Comparison of ENCODE assay signal across 1 cellular context in the genomic region with DNA sequence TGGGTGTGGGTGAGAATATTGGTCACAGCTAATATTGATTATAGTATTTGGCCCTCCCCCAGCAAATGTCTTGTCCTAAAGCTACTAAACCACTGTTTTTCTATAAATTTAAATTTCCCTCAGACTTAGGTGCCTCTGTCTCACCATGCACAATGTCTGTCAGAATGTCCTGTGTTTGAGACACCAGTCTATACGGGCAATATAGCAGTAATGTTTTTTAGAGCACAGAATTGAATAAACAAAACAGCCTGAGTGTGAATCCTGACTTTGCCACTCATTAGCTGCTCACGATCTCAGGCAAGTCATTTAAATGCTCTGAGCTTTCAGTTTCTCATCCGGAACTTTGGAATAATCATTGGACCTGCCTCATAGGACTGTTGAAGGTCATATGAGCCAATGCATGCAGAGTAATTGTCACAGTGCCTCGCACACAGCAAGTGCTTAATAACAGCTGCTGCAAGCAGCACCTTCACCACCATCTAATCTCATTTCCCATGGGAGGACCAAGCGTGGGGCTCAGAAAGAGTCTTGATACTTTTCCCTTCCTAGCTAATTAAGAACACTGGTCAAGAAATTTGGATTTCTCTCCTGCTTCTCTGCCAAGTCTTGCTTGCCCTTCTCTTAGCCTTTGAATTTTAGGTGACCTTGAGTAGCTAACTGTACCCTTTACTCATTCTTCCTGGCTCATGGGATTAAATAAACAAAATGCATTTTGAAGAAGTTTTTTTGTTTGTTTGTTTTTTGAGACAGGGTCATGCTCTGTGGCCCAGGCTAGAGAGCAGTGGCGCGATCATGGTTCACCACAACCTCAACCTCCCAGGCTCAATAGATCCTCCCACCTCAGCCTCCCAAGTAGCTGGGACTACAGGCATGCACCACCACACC.
A peak's percentile ranks its signal among the peaks of the same experiment; 100 is the strongest.
TF ChIP-seq lines count a peak whose summit lies in the region.

No MANE protein-coding gene starts in this region.

TF ChIP-seq in HepG2, 621 proteins besides CTCF, POLR2A, EP300 and RAD21 (continued from another document and continues in another):
- TF ChIP-seq, protein P1, sequence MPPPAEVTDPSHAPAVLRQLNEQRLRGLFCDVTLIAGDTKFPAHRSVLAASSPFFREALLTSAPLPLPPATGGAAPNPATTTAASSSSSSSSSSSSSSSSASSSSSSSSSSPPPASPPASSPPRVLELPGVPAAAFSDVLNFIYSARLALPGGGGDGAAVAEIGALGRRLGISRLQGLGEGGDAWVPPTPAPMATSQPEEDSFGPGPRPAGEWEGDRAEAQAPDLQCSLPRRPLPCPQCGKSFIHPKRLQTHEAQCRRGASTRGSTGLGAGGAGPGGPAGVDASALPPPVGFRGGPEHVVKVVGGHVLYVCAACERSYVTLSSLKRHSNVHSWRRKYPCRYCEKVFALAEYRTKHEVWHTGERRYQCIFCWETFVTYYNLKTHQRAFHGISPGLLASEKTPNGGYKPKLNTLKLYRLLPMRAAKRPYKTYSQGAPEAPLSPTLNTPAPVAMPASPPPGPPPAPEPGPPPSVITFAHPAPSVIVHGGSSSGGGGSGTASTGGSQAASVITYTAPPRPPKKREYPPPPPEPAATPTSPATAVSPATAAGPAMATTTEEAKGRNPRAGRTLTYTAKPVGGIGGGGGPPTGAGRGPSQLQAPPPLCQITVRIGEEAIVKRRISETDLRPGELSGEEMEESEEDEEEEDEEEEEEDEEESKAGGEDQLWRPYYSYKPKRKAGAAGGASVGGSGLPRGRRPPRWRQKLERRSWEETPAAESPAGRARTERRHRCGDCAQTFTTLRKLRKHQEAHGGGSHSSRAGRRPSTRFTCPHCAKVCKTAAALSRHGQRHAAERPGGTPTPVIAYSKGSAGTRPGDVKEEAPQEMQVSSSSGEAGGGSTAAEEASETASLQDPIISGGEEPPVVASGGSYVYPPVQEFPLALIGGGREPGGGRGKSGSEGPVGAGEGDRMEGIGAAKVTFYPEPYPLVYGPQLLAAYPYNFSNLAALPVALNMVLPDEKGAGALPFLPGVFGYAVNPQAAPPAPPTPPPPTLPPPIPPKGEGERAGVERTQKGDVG (CRISPR knock-in tag; IDR thresholded peaks at IDR 0.05; ENCODE audit: borderline replicate concordance), result peak; percentile 55; the same call in 1 of the 2 replicates
- TF ChIP-seq POGZ (CRISPR knock-in tag; IDR thresholded peaks at IDR 0.05) (0 out of 2 replicates have a peak, but pooled peaks have one; percentile 30), RFXANK (CRISPR knock-in tag; IDR thresholded peaks at IDR 0.05) (no peak), ZC3H13 (CRISPR knock-in tag; IDR thresholded peaks at IDR 0.05) (0 out of 2 replicates have a peak, but pooled peaks have one; percentile 37), ZNF24 (IDR thresholded peaks at IDR 0.05) (0 out of 2 replicates have a peak, but pooled peaks have one; percentile 18), HNF4A (CRISPR knock-in tag; IDR thresholded peaks at IDR 0.05) (peak; percentile 77), KLF12 (CRISPR knock-in tag; IDR thresholded peaks at IDR 0.05; ENCODE audit: borderline replicate concordance) (no peak), RCOR2 (CRISPR knock-in tag; IDR thresholded peaks at IDR 0.05) (peak; percentile 38; the same call in 1 of the 2 replicates), SIN3A (IDR thresholded peaks at IDR 0.05; ENCODE audit: borderline replicate concordance, low read depth, low read length) (0 out of 2 replicates have a peak, but pooled peaks have one; percentile 30), GATAD2A (CRISPR knock-in tag; IDR thresholded peaks at IDR 0.05) (peak; percentile 64; the same call in 1 of the 2 replicates), THRA (CRISPR knock-in tag; IDR thresholded peaks at IDR 0.05; ENCODE audit: borderline replicate concordance) (0 out of 2 replicates have a peak, but pooled peaks have one; percentile 27), PRDM10 (CRISPR knock-in tag; IDR thresholded peaks at IDR 0.05; ENCODE audit: low read depth) (no peak), ZFX (CRISPR knock-in tag; IDR thresholded peaks at IDR 0.05; ENCODE audit: low read depth) (peak; percentile 13; the same call in 1 of the 2 replicates), ASH2L (IDR thresholded peaks at IDR 0.05; ENCODE audit: insufficient read length, low read depth, low read length) (peak; percentile 50), MBD4 (IDR thresholded peaks at IDR 0.05; ENCODE audit: borderline replicate concordance, low read length) (peak; percentile 73), ZFP36L2 (CRISPR knock-in tag; IDR thresholded peaks at IDR 0.05) (no peak), SALL1 (CRISPR knock-in tag; IDR thresholded peaks at IDR 0.05) (peak; percentile 56), ZNF3 (CRISPR knock-in tag; IDR thresholded peaks at IDR 0.05) (peak; percentile 86), ZNF850 (CRISPR knock-in tag; conservative IDR thresholded peaks at IDR 0.05) (no peak), ZNF256 (CRISPR knock-in tag; conservative IDR thresholded peaks at IDR 0.05) (peak; percentile 90), HOXA5 (CRISPR knock-in tag; IDR thresholded peaks at IDR 0.05) (peak; percentile 48; the same call in 1 of the 2 replicates), SMAD9 (CRISPR knock-in tag; IDR thresholded peaks at IDR 0.05) (no peak), HHEX (CRISPR knock-in tag; IDR thresholded peaks at IDR 0.05) (no peak), KLF6 (CRISPR knock-in tag; IDR thresholded peaks at IDR 0.05) (0 out of 2 replicates have a peak, but pooled peaks have one; percentile 63), SOX6 (IDR thresholded peaks at IDR 0.05) (no peak), SOX6 (CRISPR knock-in tag; IDR thresholded peaks at IDR 0.05) (peak; percentile 50; the same call in 1 of the 2 replicates), ZNF616 (CRISPR knock-in tag; IDR thresholded peaks at IDR 0.05; ENCODE audit: low read depth) (no peak)
- TF ChIP-seq, protein P2, sequence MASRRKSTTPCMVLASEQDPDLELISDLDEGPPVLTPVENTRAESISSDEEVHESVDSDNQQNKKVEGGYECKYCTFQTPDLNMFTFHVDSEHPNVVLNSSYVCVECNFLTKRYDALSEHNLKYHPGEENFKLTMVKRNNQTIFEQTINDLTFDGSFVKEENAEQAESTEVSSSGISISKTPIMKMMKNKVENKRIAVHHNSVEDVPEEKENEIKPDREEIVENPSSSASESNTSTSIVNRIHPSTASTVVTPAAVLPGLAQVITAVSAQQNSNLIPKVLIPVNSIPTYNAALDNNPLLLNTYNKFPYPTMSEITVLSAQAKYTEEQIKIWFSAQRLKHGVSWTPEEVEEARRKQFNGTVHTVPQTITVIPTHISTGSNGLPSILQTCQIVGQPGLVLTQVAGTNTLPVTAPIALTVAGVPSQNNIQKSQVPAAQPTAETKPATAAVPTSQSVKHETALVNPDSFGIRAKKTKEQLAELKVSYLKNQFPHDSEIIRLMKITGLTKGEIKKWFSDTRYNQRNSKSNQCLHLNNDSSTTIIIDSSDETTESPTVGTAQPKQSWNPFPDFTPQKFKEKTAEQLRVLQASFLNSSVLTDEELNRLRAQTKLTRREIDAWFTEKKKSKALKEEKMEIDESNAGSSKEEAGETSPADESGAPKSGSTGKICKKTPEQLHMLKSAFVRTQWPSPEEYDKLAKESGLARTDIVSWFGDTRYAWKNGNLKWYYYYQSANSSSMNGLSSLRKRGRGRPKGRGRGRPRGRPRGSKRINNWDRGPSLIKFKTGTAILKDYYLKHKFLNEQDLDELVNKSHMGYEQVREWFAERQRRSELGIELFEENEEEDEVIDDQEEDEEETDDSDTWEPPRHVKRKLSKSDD (CRISPR knock-in tag; IDR thresholded peaks at IDR 0.05; ENCODE audit: low read depth), result 0 out of 2 replicates have a peak, but pooled peaks have one; percentile 45
- TF ChIP-seq, protein P3, sequence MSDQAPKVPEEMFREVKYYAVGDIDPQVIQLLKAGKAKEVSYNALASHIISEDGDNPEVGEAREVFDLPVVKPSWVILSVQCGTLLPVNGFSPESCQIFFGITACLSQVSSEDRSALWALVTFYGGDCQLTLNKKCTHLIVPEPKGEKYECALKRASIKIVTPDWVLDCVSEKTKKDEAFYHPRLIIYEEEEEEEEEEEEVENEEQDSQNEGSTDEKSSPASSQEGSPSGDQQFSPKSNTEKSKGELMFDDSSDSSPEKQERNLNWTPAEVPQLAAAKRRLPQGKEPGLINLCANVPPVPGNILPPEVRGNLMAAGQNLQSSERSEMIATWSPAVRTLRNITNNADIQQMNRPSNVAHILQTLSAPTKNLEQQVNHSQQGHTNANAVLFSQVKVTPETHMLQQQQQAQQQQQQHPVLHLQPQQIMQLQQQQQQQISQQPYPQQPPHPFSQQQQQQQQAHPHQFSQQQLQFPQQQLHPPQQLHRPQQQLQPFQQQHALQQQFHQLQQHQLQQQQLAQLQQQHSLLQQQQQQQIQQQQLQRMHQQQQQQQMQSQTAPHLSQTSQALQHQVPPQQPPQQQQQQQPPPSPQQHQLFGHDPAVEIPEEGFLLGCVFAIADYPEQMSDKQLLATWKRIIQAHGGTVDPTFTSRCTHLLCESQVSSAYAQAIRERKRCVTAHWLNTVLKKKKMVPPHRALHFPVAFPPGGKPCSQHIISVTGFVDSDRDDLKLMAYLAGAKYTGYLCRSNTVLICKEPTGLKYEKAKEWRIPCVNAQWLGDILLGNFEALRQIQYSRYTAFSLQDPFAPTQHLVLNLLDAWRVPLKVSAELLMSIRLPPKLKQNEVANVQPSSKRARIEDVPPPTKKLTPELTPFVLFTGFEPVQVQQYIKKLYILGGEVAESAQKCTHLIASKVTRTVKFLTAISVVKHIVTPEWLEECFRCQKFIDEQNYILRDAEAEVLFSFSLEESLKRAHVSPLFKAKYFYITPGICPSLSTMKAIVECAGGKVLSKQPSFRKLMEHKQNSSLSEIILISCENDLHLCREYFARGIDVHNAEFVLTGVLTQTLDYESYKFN (CRISPR knock-in tag; conservative IDR thresholded peaks at IDR 0.05), result peak; percentile 29; the same call in 1 of the 2 replicates
- TF ChIP-seq, protein P4, sequence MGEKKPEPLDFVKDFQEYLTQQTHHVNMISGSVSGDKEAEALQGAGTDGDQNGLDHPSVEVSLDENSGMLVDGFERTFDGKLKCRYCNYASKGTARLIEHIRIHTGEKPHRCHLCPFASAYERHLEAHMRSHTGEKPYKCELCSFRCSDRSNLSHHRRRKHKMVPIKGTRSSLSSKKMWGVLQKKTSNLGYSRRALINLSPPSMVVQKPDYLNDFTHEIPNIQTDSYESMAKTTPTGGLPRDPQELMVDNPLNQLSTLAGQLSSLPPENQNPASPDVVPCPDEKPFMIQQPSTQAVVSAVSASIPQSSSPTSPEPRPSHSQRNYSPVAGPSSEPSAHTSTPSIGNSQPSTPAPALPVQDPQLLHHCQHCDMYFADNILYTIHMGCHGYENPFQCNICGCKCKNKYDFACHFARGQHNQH (CRISPR knock-in tag; IDR thresholded peaks at IDR 0.05), result peak; percentile 21; the same call in 1 of the 2 replicates
- TF ChIP-seq, protein P5, sequence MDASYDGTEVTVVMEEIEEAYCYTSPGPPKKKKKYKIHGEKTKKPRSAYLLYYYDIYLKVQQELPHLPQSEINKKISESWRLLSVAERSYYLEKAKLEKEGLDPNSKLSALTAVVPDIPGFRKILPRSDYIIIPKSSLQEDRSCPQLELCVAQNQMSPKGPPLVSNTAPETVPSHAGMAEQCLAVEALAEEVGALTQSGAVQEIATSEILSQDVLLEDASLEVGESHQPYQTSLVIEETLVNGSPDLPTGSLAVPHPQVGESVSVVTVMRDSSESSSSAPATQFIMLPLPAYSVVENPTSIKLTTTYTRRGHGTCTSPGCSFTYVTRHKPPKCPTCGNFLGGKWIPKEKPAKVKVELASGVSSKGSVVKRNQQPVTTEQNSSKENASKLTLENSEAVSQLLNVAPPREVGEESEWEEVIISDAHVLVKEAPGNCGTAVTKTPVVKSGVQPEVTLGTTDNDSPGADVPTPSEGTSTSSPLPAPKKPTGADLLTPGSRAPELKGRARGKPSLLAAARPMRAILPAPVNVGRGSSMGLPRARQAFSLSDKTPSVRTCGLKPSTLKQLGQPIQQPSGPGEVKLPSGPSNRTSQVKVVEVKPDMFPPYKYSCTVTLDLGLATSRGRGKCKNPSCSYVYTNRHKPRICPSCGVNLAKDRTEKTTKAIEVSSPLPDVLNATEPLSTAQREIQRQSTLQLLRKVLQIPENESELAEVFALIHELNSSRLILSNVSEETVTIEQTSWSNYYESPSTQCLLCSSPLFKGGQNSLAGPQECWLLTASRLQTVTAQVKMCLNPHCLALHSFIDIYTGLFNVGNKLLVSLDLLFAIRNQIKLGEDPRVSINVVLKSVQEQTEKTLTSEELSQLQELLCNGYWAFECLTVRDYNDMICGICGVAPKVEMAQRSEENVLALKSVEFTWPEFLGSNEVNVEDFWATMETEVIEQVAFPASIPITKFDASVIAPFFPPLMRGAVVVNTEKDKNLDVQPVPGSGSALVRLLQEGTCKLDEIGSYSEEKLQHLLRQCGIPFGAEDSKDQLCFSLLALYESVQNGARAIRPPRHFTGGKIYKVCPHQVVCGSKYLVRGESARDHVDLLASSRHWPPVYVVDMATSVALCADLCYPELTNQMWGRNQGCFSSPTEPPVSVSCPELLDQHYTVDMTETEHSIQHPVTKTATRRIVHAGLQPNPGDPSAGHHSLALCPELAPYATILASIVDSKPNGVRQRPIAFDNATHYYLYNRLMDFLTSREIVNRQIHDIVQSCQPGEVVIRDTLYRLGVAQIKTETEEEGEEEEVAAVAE (CRISPR knock-in tag; IDR thresholded peaks at IDR 0.05; ENCODE audit: borderline replicate concordance), result 0 out of 2 replicates have a peak, but pooled peaks have one; percentile 40
